Comparison of ENCODE assay signal across 10 cellular contexts in the genomic region with DNA sequence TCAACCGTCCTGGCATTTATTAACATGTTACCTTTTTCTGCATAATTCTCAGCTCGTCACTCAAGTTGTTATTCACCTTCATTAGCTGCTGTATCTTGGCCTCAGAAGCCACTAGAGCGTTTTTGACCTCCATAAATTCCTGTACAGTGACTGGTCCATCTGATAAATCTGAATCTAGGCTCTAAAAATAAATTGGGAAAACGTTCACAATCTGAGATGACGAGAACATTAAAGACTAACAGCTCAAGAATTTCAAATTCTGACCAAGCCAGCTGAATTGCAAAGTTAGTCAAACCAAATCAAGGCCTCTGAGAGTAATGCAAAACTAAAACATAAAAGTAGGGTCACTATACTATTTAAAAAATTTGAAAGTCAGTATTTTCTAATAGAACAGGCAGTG. TPM values are rescaled to one million over a fixed set of nuclear protein-coding genes. Genes with fewer than 3 reads are reported as not detected.
DNase-seq lines count a peak whose midpoint lies in the region; ATAC-seq, FAIRE-seq and TF ChIP-seq lines count a peak whose summit lies in the region.
"Had no signal": no experiment of that assay in that cellular context is flagged by ENCODE, and none has a peak within 500 bp of the region (broad histone marks: within the 10 kb centered on the region; RNA-seq: fewer than 3 reads in every experiment).

No MANE protein-coding gene starts in this region.

- H3K36me3 ChIP-seq in HepG2 (replicated peaks in 1 of 2; ENCODE audit: control insufficient read depth in 1 of 2, insufficient read depth in 2 of 2, low read length in 2 of 2) (peaks cover 13 to 40% of the 10 kb centered on the region in 2 experiments), right lobe of liver (peaks cover 0 to 45% (median 10%) of the 10 kb centered on the region in 4 donors), K562 (ENCODE audit: control insufficient read depth, insufficient read depth, low read length) (peaks cover 68% of the 10 kb centered on the region), left lung (peaks cover 2 to 95% of the 10 kb centered on the region in 2 donors)

- TF ChIP-seq POLR2A in HepG2 (IDR thresholded peaks at IDR 0.05; ENCODE audit: insufficient read depth in 1 of 2, low read depth in 2 of 2, low read length in 2 of 2) (no peak), right lobe of liver (IDR thresholded peaks at IDR 0.05) (no peak), K562 (conservative IDR thresholded peaks at IDR 0.05) (no peak)

- no peak for TF ChIP-seq EP300 in HepG2 (IDR thresholded peaks at IDR 0.05; ENCODE audit: low read depth in 2 of 2, low read length in 2 of 2)
- no peak for TF ChIP-seq EP300 in HepG2 (CRISPR knock-in tag; IDR thresholded peaks at IDR 0.05; ENCODE audit: borderline replicate concordance)
- TF ChIP-seq EP300 in K562 (IDR thresholded peaks at IDR 0.05; ENCODE audit: low read length): no peak

- WGBS in HepG2 (ENCODE audit: low lambda C conversion rate): 94% methylated on average over 5 of the region's 5 CpGs
- WGBS in right lobe of liver (ENCODE audit: insufficient coverage, low coverage, low lambda C conversion rate, missing lambda C conversion rate): 78% methylated on average over 5 of the region's 5 CpGs
- 69% methylated on average over 5 of the region's 5 CpGs for WGBS in K562 (ENCODE audit: insufficient coverage, low coverage, missing lambda C conversion rate)

- H3K79me2 ChIP-seq in HepG2 (ENCODE audit: insufficient read depth, low read length) (no peaks in the 10 kb centered on the region), K562 (ENCODE audit: control insufficient read depth, insufficient read depth, low read length) (no peaks in the 10 kb centered on the region)

- H3K9me3 ChIP-seq in HepG2 (ENCODE audit: low read length) (no peaks in the 10 kb centered on the region), right lobe of liver (no peaks in the 10 kb centered on the region), K562 (replicated peaks; ENCODE audit: control insufficient read depth, insufficient read depth, low read depth, low read length) (no peaks in the 10 kb centered on the region), left lung (no peaks in the 10 kb centered on the region)
- H3K9me3 ChIP-seq: BLaER1 treated with 17β-estradiol and CSF1 and Interleukin-3, amounts not matched to agents 10 nM and 100 nM had no signal

- H4K20me1 ChIP-seq in HepG2 (ENCODE audit: insufficient read depth, low read length): no peaks in the 10 kb centered on the region
- H4K20me1 ChIP-seq in K562 (replicated peaks; ENCODE audit: control insufficient read depth, insufficient read depth, low read length): no peaks in the 10 kb centered on the region

- TF ChIP-seq RAD21 in HepG2 (CRISPR knock-in tag; IDR thresholded peaks at IDR 0.05) (no peak), K562 (CRISPR knock-in tag; conservative IDR thresholded peaks at IDR 0.05 in 1 of 2, IDR thresholded peaks at IDR 0.05 in 1 of 2) (no peak)

- no peak overlapping the region for H3K4me3 ChIP-seq in HepG2 (replicated peaks in 1 of 3; ENCODE audit: insufficient read depth in 1 of 3, low read depth in 2 of 3, low read length in 3 of 3)
- H3K4me3 ChIP-seq in right lobe of liver: no peak overlapping the region
- no peak overlapping the region for H3K4me3 ChIP-seq in K562
- no peak overlapping the region for H3K4me3 ChIP-seq in left lung
- H3K4me3 ChIP-seq: BLaER1 treated with 17β-estradiol and CSF1 and Interleukin-3, amounts not matched to agents 10 nM and 100 nM had no signal

- POLR2A ChIA-PET in HepG2 (lab: Yijun Ruan, JAX) (interaction anchor here (0.6 kb wide), 1 partner anchor 321 kb away, joined by 3 read pairs; no protein-coding TSS in a partner anchor), K562 (lab: Yijun Ruan, JAX) (interaction anchor here (0.6 to 1.0 kb wide), 2 partner anchors 17 to 40 kb away, joined by 3 read pairs; no protein-coding TSS in a partner anchor)

- intact Hi-C loops in HepG2 (cut with micrococcal nuclease; ENCODE audit: unreplicated experiment): no loop called here
- intact Hi-C loops in right lobe of liver (cut with DNase I): no loop called here
- intact Hi-C loops in K562 (cut with micrococcal nuclease): no loop called here
- intact Hi-C loops in left lung (cut with DNase I): no loop called here

- H2AFZ ChIP-seq in HepG2 (ENCODE audit: low read length) (no peak overlapping the region), K562 (ENCODE audit: low read depth, low read length) (no peak overlapping the region)

- H3K27me3 ChIP-seq in HepG2 (ENCODE audit: control insufficient read depth in 1 of 2, insufficient read depth in 2 of 2, low read length in 2 of 2) (no peaks in the 10 kb centered on the region), right lobe of liver (no peaks in the 10 kb centered on the region), K562 (ENCODE audit: control insufficient read depth in 2 of 2, insufficient read depth in 2 of 2, low read length in 2 of 2) (no peaks in the 10 kb centered on the region), left lung (no peaks in the 10 kb centered on the region)
- H3K27me3 ChIP-seq: BLaER1 treated with 17β-estradiol and CSF1 and Interleukin-3, amounts not matched to agents 10 nM and 100 nM had no signal

- CTCF ChIA-PET in HepG2 (lab: Yijun Ruan, JAX; ENCODE audit: low intra/inter-chr PET ratio, low total read pairs) (no interaction called here), K562 (lab: Yijun Ruan, JAX; ENCODE audit: low intra/inter-chr PET ratio) (no interaction called here)

- in situ Hi-C loops in HepG2 (cut with HindIII; ENCODE audit: extremely low pct_ligation_motif_present, low pct_unique_long_range_greater_than_20kb): no loop called here
- in situ Hi-C loops in K562 (cut with MboI): no loop called here

- BruUV-seq in HepG2 (replicated peaks; lab: Mats Ljungman, UMichigan) (no TSS peak), K562 (replicated peaks; lab: Mats Ljungman, UMichigan) (no TSS peak)

- TF ChIP-seq CTCF in HepG2 (CRISPR knock-in tag; IDR thresholded peaks at IDR 0.05) (no peak), right lobe of liver (IDR thresholded peaks at IDR 0.05) (no peak), K562 (IDR thresholded peaks at IDR 0.05 in 2 of 3, conservative IDR thresholded peaks at IDR 0.05 in 1 of 3; ENCODE audit: insufficient read depth in 2 of 3, low read depth in 1 of 3, low read length in 3 of 3) (no peak), left lung (IDR thresholded peaks at IDR 0.05) (no peak)

- no peak for FAIRE-seq in HepG2 (lab: Jason Lieb, UNC)
- peak; percentile 54 for FAIRE-seq in K562 (lab: Jason Lieb, UNC)
- no peak for FAIRE-seq in urothelium cell line (lab: Jason Lieb, UNC)

- H3K9me1 ChIP-seq in K562 (ENCODE audit: control insufficient read depth, insufficient read depth, low read length): no peaks in the 10 kb centered on the region

- DNase-seq in HepG2 (ENCODE audit: low spot score) (no peak), right lobe of liver (no peak), K562 (ENCODE audit: extremely low read depth in 1 of 4, low spot score in 3 of 4) (no peak), left lung (no peak), urothelium cell line (ENCODE audit: low spot score) (peak; percentile 17), NCI-H510A (lab: John Stamatoyannopoulos, UW) (no peak), DMS 273 treated with DMSO at 0.1 percent for 48 hours (lab: John Stamatoyannopoulos, UW) (no peak), C1 segment of cervical spinal cord (lab: John Stamatoyannopoulos, UW) (no peak)
- DNase-seq: T-helper 1 cell had no signal

- H3K9ac ChIP-seq in HepG2 (ENCODE audit: insufficient read depth, low read depth, low read length) (no peak overlapping the region), K562 (ENCODE audit: insufficient read depth in 1 of 2, low read depth in 2 of 2, low read length in 2 of 2) (no peak overlapping the region)
- H3K9ac ChIP-seq: BLaER1 treated with 17β-estradiol and CSF1 and Interleukin-3, amounts not matched to agents 10 nM and 100 nM had no signal

- no peak overlapping the region for H3K4me2 ChIP-seq in HepG2 (ENCODE audit: low read depth, low read length)
- H3K4me2 ChIP-seq in K562 (ENCODE audit: insufficient read depth, low read length): no peak overlapping the region
- H3K4me2 ChIP-seq: BLaER1 treated with 17β-estradiol and CSF1 and Interleukin-3, amounts not matched to agents 10 nM and 100 nM had no signal

- ATAC-seq in HepG2 (no peak), right lobe of liver (no peak), K562 (no peak), left lung (no peak)

- peak overlapping the region; percentile 76 for H3K27ac ChIP-seq in HepG2 (ENCODE audit: extremely low read length, insufficient read depth, low read length)
- H3K27ac ChIP-seq in right lobe of liver: no peak overlapping the region
- no peak overlapping the region for H3K27ac ChIP-seq in K562 (ENCODE audit: extremely low read depth, low read depth, low read length)
- H3K27ac ChIP-seq in left lung: peak overlapping the region; percentile 6 to 34
- H3K27ac ChIP-seq: BLaER1 treated with 17β-estradiol and CSF1 and Interleukin-3, amounts not matched to agents 10 nM and 100 nM had no signal

- H3K4me1 ChIP-seq in HepG2 (ENCODE audit: insufficient read depth, low read length): peaks cover 55% of the 10 kb centered on the region
- H3K4me1 ChIP-seq in right lobe of liver: peaks cover 0 to 53% (median 15%) of the 10 kb centered on the region in 4 donors
- H3K4me1 ChIP-seq in K562 (replicated peaks in 1 of 2; ENCODE audit: control insufficient read depth in 2 of 2, insufficient read depth in 2 of 2, low read length in 2 of 2): no peaks in the 10 kb centered on the region
- peaks cover 4 to 25% of the 10 kb centered on the region in 2 donors for H3K4me1 ChIP-seq in left lung

RNA-seq across cellular contexts. Expression of a gene that starts 45.0 kb away (rescaled TPM):
- total RNA-seq in HepG2 (2016; rRNA removed; fragmentation: Illumina TruSeq; extraction: Trizol): 15.2 and 18.4 TPM in 2 replicates
- 6.4 and 7.3 TPM in 2 replicates for total RNA-seq in HepG2 (2016; cell fraction: cytosol; rRNA removed; fragmentation: Illumina TruSeq; extraction: Trizol; ENCODE audit: low read depth)
- 14.1 and 17.8 TPM in 2 replicates for total RNA-seq in HepG2 (2016; cell fraction: insoluble cytoplasmic fraction; rRNA removed; fragmentation: Illumina TruSeq; extraction: Trizol)
- 9.0 and 9.5 TPM in 2 replicates for total RNA-seq in HepG2 (2016; cell fraction: membrane; rRNA removed; fragmentation: Illumina TruSeq; extraction: Trizol)
- total RNA-seq in HepG2 (2016; cell fraction: nucleus; rRNA removed; fragmentation: Illumina TruSeq; extraction: Trizol): 31.9 and 34.5 TPM in 2 replicates
- 18.7 and 19.8 TPM in 2 replicates for polyA plus RNA-seq in HepG2 (2011; rRNA removed)
- polyA plus RNA-seq in HepG2 (2011; cell fraction: cytosol; rRNA removed): 9.5 and 12.3 TPM in 2 replicates
- 50.5 and 56.5 TPM in 2 replicates for polyA plus RNA-seq in HepG2 (2011; cell fraction: nucleus; rRNA removed)
- 14.5 and 15.2 TPM in 2 replicates for polyA plus RNA-seq in HepG2 (2012)
- 0.65 and 0.83 TPM in 2 replicates for polyA plus RNA-seq in HepG2 (2016; cell fraction: cytosol; fragmentation: Illumina TruSeq; extraction: Trizol; ENCODE audit: low read depth)
- polyA plus RNA-seq in HepG2 (2016; cell fraction: insoluble cytoplasmic fraction; fragmentation: Illumina TruSeq; extraction: Trizol; ENCODE audit: low read depth): 11.7 and 12.8 TPM in 2 replicates
- polyA plus RNA-seq in HepG2 (2016; cell fraction: membrane; fragmentation: Illumina TruSeq; extraction: Trizol; ENCODE audit: low read depth): 2.2 and 2.5 TPM in 2 replicates
- polyA plus RNA-seq in HepG2 (2016; cell fraction: nucleus; fragmentation: Illumina TruSeq; extraction: Trizol; ENCODE audit: insufficient read depth, low read depth): 59.1 and 66.0 TPM in 2 replicates
- 26.7 and 35.9 TPM in 2 replicates for polyA minus RNA-seq in HepG2 (2011; rRNA and poly(A)+ RNA removed; ENCODE audit: low replicate concordance)
- 11.9 and 13.6 TPM in 2 replicates for polyA minus RNA-seq in HepG2 (2011; cell fraction: cytosol; rRNA and poly(A)+ RNA removed)
- 90.6 and 102 TPM in 2 replicates for polyA minus RNA-seq in HepG2 (2011; cell fraction: nucleus; rRNA and poly(A)+ RNA removed)
- total RNA-seq in right lobe of liver: 10 to 100 TPM; 13.3 to 24.8 (median 16.8) TPM
- 114 and 164 TPM in 2 replicates for total RNA-seq in K562 (2011; cell fraction: chromatin; rRNA removed; ENCODE audit: low replicate concordance)
- total RNA-seq in K562 (2011; cell fraction: nucleolus; rRNA removed): 56.8 and 57.4 TPM in 2 replicates
- 87.3 and 120 TPM in 2 replicates for total RNA-seq in K562 (2011; cell fraction: nucleoplasm; rRNA removed)
- total RNA-seq in K562 (2014; rRNA removed): 16.3 and 18.0 TPM in 2 replicates
- total RNA-seq in K562 (2014; rRNA removed; fragmentation: Illumina TruSeq; extraction: Trizol): 23.3 and 24.0 TPM in 2 replicates
- 24.3 TPM in 2 replicates for total RNA-seq in K562 (2015; rRNA removed; fragmentation: Illumina TruSeq; extraction: Trizol)
- 23.5 and 24.7 TPM in 2 replicates for total RNA-seq in K562 (2021)
- 27.4 and 30.4 TPM in 2 replicates for polyA plus RNA-seq in K562 (2011; rRNA removed)
- 14.5 and 18.9 TPM in 2 replicates for polyA plus RNA-seq in K562 (2011; cell fraction: cytosol; rRNA removed)
- polyA plus RNA-seq in K562 (2011; cell fraction: nucleus; rRNA removed): 53.2 and 65.2 TPM in 2 replicates
- polyA plus RNA-seq in K562 (2012): 14.2 and 18.6 TPM in 2 replicates
- polyA plus RNA-seq in K562 (2014; fragmentation: Illumina TruSeq; extraction: Trizol): 23.7 and 26.9 TPM in 2 replicates
- polyA plus RNA-seq in K562 (2014; fragmentation: Nextera tagmentation; extraction: Ambion mirVana): 1 to 10 TPM; 4.0 to 5.0 TPM
- polyA plus RNA-seq in K562 (2014; rRNA removed): 20.1 and 26.2 TPM in 2 replicates
- 46.0 and 51.5 TPM in 2 replicates for polyA minus RNA-seq in K562 (2011; rRNA and poly(A)+ RNA removed)
- 13.6 and 15.2 TPM in 2 replicates for polyA minus RNA-seq in K562 (2011; cell fraction: cytosol; rRNA and poly(A)+ RNA removed)
- polyA minus RNA-seq in K562 (2011; cell fraction: nucleus; rRNA and poly(A)+ RNA removed): 32.9 and 63.3 TPM in 2 replicates
- 10 to 100 TPM; 42.7 to 72.7 TPM for total RNA-seq in left lung

RNA-seq across cellular contexts. Expression of a gene that starts 48.1 kb away (rescaled TPM):
- total RNA-seq in HepG2 (2016; rRNA removed; fragmentation: Illumina TruSeq; extraction: Trizol): 34.1 and 40.7 TPM in 2 replicates
- 19.2 and 22.0 TPM in 2 replicates for total RNA-seq in HepG2 (2016; cell fraction: cytosol; rRNA removed; fragmentation: Illumina TruSeq; extraction: Trizol; ENCODE audit: low read depth)
- total RNA-seq in HepG2 (2016; cell fraction: insoluble cytoplasmic fraction; rRNA removed; fragmentation: Illumina TruSeq; extraction: Trizol): 35.8 and 44.1 TPM in 2 replicates
- total RNA-seq in HepG2 (2016; cell fraction: membrane; rRNA removed; fragmentation: Illumina TruSeq; extraction: Trizol): 36.6 and 37.4 TPM in 2 replicates
- total RNA-seq in HepG2 (2016; cell fraction: nucleus; rRNA removed; fragmentation: Illumina TruSeq; extraction: Trizol): 27.2 and 29.0 TPM in 2 replicates
- 41.6 and 51.0 TPM in 2 replicates for polyA plus RNA-seq in HepG2 (2011; rRNA removed)
- polyA plus RNA-seq in HepG2 (2011; cell fraction: cytosol; rRNA removed): 36.8 and 47.0 TPM in 2 replicates
- 90.0 and 92.3 TPM in 2 replicates for polyA plus RNA-seq in HepG2 (2011; cell fraction: nucleus; rRNA removed)
- polyA plus RNA-seq in HepG2 (2012): 36.3 and 37.0 TPM in 2 replicates
- 6.9 and 7.4 TPM in 2 replicates for polyA plus RNA-seq in HepG2 (2016; cell fraction: cytosol; fragmentation: Illumina TruSeq; extraction: Trizol; ENCODE audit: low read depth)
- 32.2 and 35.3 TPM in 2 replicates for polyA plus RNA-seq in HepG2 (2016; cell fraction: insoluble cytoplasmic fraction; fragmentation: Illumina TruSeq; extraction: Trizol; ENCODE audit: low read depth)
- polyA plus RNA-seq in HepG2 (2016; cell fraction: membrane; fragmentation: Illumina TruSeq; extraction: Trizol; ENCODE audit: low read depth): 19.0 and 20.8 TPM in 2 replicates
- polyA plus RNA-seq in HepG2 (2016; cell fraction: nucleus; fragmentation: Illumina TruSeq; extraction: Trizol; ENCODE audit: insufficient read depth, low read depth): 53.7 and 57.1 TPM in 2 replicates
- polyA minus RNA-seq in HepG2 (2011; rRNA and poly(A)+ RNA removed; ENCODE audit: low replicate concordance): 40.3 and 72.5 TPM in 2 replicates
- polyA minus RNA-seq in HepG2 (2011; cell fraction: cytosol; rRNA and poly(A)+ RNA removed): 27.5 and 31.2 TPM in 2 replicates
- polyA minus RNA-seq in HepG2 (2011; cell fraction: nucleus; rRNA and poly(A)+ RNA removed): 41.3 and 58.9 TPM in 2 replicates
- 10 to 100 TPM; 14.4 to 33.7 (median 24.6) TPM for total RNA-seq in right lobe of liver
- total RNA-seq in K562 (2011; cell fraction: chromatin; rRNA removed; ENCODE audit: low replicate concordance): 58.1 and 82.6 TPM in 2 replicates
- total RNA-seq in K562 (2011; cell fraction: nucleolus; rRNA removed): 46.0 and 48.2 TPM in 2 replicates
- total RNA-seq in K562 (2011; cell fraction: nucleoplasm; rRNA removed): 57.3 and 80.5 TPM in 2 replicates
- total RNA-seq in K562 (2014; rRNA removed): 45.0 and 55.0 TPM in 2 replicates
- total RNA-seq in K562 (2014; rRNA removed; fragmentation: Illumina TruSeq; extraction: Trizol): 40.3 and 46.8 TPM in 2 replicates
- 41.6 and 45.1 TPM in 2 replicates for total RNA-seq in K562 (2015; rRNA removed; fragmentation: Illumina TruSeq; extraction: Trizol)
- total RNA-seq in K562 (2021): 37.7 and 41.5 TPM in 2 replicates
- polyA plus RNA-seq in K562 (2011; rRNA removed): 47.5 and 52.0 TPM in 2 replicates
- polyA plus RNA-seq in K562 (2011; cell fraction: cytosol; rRNA removed): 51.5 and 72.4 TPM in 2 replicates
- polyA plus RNA-seq in K562 (2011; cell fraction: nucleus; rRNA removed): 85.6 and 88.3 TPM in 2 replicates
- 26.4 and 35.3 TPM in 2 replicates for polyA plus RNA-seq in K562 (2012)
- polyA plus RNA-seq in K562 (2014; fragmentation: Illumina TruSeq; extraction: Trizol): 33.6 and 37.6 TPM in 2 replicates
- 1 to 10 TPM; 5.0 to 9.0 TPM for polyA plus RNA-seq in K562 (2014; fragmentation: Nextera tagmentation; extraction: Ambion mirVana)
- 41.7 and 49.1 TPM in 2 replicates for polyA plus RNA-seq in K562 (2014; rRNA removed)
- polyA minus RNA-seq in K562 (2011; rRNA and poly(A)+ RNA removed): 59.6 and 62.9 TPM in 2 replicates
- polyA minus RNA-seq in K562 (2011; cell fraction: cytosol; rRNA and poly(A)+ RNA removed): 23.7 and 25.3 TPM in 2 replicates
- 22.1 and 38.8 TPM in 2 replicates for polyA minus RNA-seq in K562 (2011; cell fraction: nucleus; rRNA and poly(A)+ RNA removed)
- total RNA-seq in left lung: 10 to 100 TPM; 57.0 to 69.9 TPM

RNA-seq across cellular contexts. Expression of a gene that starts 51.1 kb away (rescaled TPM):
- 10.4 and 12.2 TPM in 2 replicates for total RNA-seq in HepG2 (2016; rRNA removed; fragmentation: Illumina TruSeq; extraction: Trizol)
- total RNA-seq in HepG2 (2016; cell fraction: cytosol; rRNA removed; fragmentation: Illumina TruSeq; extraction: Trizol; ENCODE audit: low read depth): 2.5 and 2.6 TPM in 2 replicates
- 8.5 and 11.7 TPM in 2 replicates for total RNA-seq in HepG2 (2016; cell fraction: insoluble cytoplasmic fraction; rRNA removed; fragmentation: Illumina TruSeq; extraction: Trizol)
- total RNA-seq in HepG2 (2016; cell fraction: membrane; rRNA removed; fragmentation: Illumina TruSeq; extraction: Trizol): 5.2 and 5.6 TPM in 2 replicates
- 12.5 and 13.8 TPM in 2 replicates for total RNA-seq in HepG2 (2016; cell fraction: nucleus; rRNA removed; fragmentation: Illumina TruSeq; extraction: Trizol)
- polyA plus RNA-seq in HepG2 (2011; rRNA removed): 6.3 and 6.7 TPM in 2 replicates
- 4.3 and 5.7 TPM in 2 replicates for polyA plus RNA-seq in HepG2 (2011; cell fraction: cytosol; rRNA removed)
- polyA plus RNA-seq in HepG2 (2011; cell fraction: nucleus; rRNA removed): 32.3 and 36.3 TPM in 2 replicates
- polyA plus RNA-seq in HepG2 (2012): 7.6 and 9.7 TPM in 2 replicates
- 1.2 and 1.4 TPM in 2 replicates for polyA plus RNA-seq in HepG2 (2016; cell fraction: cytosol; fragmentation: Illumina TruSeq; extraction: Trizol; ENCODE audit: low read depth)
- 11.8 and 12.5 TPM in 2 replicates for polyA plus RNA-seq in HepG2 (2016; cell fraction: insoluble cytoplasmic fraction; fragmentation: Illumina TruSeq; extraction: Trizol; ENCODE audit: low read depth)
- 3.1 and 3.4 TPM in 2 replicates for polyA plus RNA-seq in HepG2 (2016; cell fraction: membrane; fragmentation: Illumina TruSeq; extraction: Trizol; ENCODE audit: low read depth)
- polyA plus RNA-seq in HepG2 (2016; cell fraction: nucleus; fragmentation: Illumina TruSeq; extraction: Trizol; ENCODE audit: insufficient read depth, low read depth): 29.5 and 29.6 TPM in 2 replicates
- polyA minus RNA-seq in HepG2 (2011; rRNA and poly(A)+ RNA removed; ENCODE audit: low replicate concordance): 5.0 and 14.9 TPM in 2 replicates
- polyA minus RNA-seq in HepG2 (2011; cell fraction: cytosol; rRNA and poly(A)+ RNA removed): 1.4 and 1.7 TPM in 2 replicates
- 11.3 and 11.8 TPM in 2 replicates for polyA minus RNA-seq in HepG2 (2011; cell fraction: nucleus; rRNA and poly(A)+ RNA removed)
- total RNA-seq in right lobe of liver: 1 to 10 TPM; 4.9 to 8.8 (median 6.8) TPM
- total RNA-seq in K562 (2011; cell fraction: chromatin; rRNA removed; ENCODE audit: low replicate concordance): 38.1 and 49.8 TPM in 2 replicates
- total RNA-seq in K562 (2011; cell fraction: nucleolus; rRNA removed): 30.0 and 31.9 TPM in 2 replicates
- 33.7 and 35.5 TPM in 2 replicates for total RNA-seq in K562 (2011; cell fraction: nucleoplasm; rRNA removed)
- 19.7 and 27.7 TPM in 2 replicates for total RNA-seq in K562 (2014; rRNA removed)
- total RNA-seq in K562 (2014; rRNA removed; fragmentation: Illumina TruSeq; extraction: Trizol): 12.0 and 12.8 TPM in 2 replicates
- total RNA-seq in K562 (2015; rRNA removed; fragmentation: Illumina TruSeq; extraction: Trizol): 19.7 and 22.4 TPM in 2 replicates
- 18.7 and 20.4 TPM in 2 replicates for total RNA-seq in K562 (2021)
- polyA plus RNA-seq in K562 (2011; rRNA removed): 13.7 and 15.0 TPM in 2 replicates
- 10.1 and 10.3 TPM in 2 replicates for polyA plus RNA-seq in K562 (2011; cell fraction: cytosol; rRNA removed)
- polyA plus RNA-seq in K562 (2011; cell fraction: nucleus; rRNA removed): 28.9 and 31.1 TPM in 2 replicates
- 25.7 and 29.2 TPM in 2 replicates for polyA plus RNA-seq in K562 (2012)
- 19.4 and 20.2 TPM in 2 replicates for polyA plus RNA-seq in K562 (2014; fragmentation: Illumina TruSeq; extraction: Trizol)
- 1 to 10 TPM; 3.4 to 4.7 TPM for polyA plus RNA-seq in K562 (2014; fragmentation: Nextera tagmentation; extraction: Ambion mirVana)
- 29.6 and 30.4 TPM in 2 replicates for polyA plus RNA-seq in K562 (2014; rRNA removed)
- 8.3 and 10.1 TPM in 2 replicates for polyA minus RNA-seq in K562 (2011; rRNA and poly(A)+ RNA removed)
- 4.8 and 7.6 TPM in 2 replicates for polyA minus RNA-seq in K562 (2011; cell fraction: cytosol; rRNA and poly(A)+ RNA removed)
- 9.8 and 13.4 TPM in 2 replicates for polyA minus RNA-seq in K562 (2011; cell fraction: nucleus; rRNA and poly(A)+ RNA removed)
- total RNA-seq in left lung: 10 to 100 TPM; 15.4 to 15.6 TPM

Comparison
In these comparisons a context has a peak if more than half of its experiments do, and no peak if none do; other contexts are left out.
1. H3K27ac ChIP-seq: peak in HepG2 (single experiment) and left lung (2 of 2); none in right lobe of liver (0 of 3) and K562 (single experiment).